ENCODE assay signal across 22 cellular contexts in the genomic region with DNA sequence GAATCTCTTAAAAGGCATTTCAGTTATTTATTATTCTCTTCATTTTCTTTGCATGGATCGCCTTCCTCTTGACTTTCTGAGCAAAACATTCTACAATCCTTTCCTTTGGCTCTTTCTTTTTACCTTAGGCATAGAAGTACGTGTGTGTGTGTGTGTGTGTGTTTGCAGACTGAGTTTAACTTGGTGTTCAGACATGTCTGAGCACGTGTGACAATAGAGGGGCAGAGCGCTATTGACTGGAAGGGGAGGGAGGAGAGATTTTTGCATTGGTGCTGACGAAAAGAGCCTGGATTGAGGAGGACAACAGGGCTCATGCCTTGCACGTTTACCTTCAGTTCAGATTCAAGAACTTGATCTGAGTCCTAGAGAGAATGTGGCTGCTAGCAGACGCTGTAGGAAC.
DNase-seq lines count a peak whose midpoint lies in the region; ATAC-seq, FAIRE-seq and TF ChIP-seq lines count a peak whose summit lies in the region.
"Had no signal": no experiment of that assay in that cellular context is flagged by ENCODE, and none has a peak within 500 bp of the region (broad histone marks: within the 10 kb centered on the region; RNA-seq: fewer than 3 reads in every experiment).

No MANE protein-coding gene starts in this region.

- no peak overlapping the region for H3K4me3 ChIP-seq in breast epithelium
- H3K4me3 ChIP-seq in bronchial epithelial cell (ENCODE audit: low read depth, low read length): no peak overlapping the region
- no peak overlapping the region for H3K4me3 ChIP-seq in vagina
- no peak overlapping the region for H3K4me3 ChIP-seq in GM23248

- H3K27me3 Mint-ChIP-seq in MCF 10A (ENCODE audit: insufficient read depth, unreplicated experiment): peaks cover 61% of the 10 kb centered on the region

- no peak overlapping the region for H3K27ac ChIP-seq in breast epithelium
- no peak overlapping the region for H3K27ac ChIP-seq in vagina
- no peak overlapping the region for H3K27ac ChIP-seq in GM23248

- H3K9me3 ChIP-seq in breast epithelium (no peaks in the 10 kb centered on the region), vagina (no peaks in the 10 kb centered on the region), GM23248 (ENCODE audit: low read depth) (no peaks in the 10 kb centered on the region)
- H3K9me3 ChIP-seq: BE2C, Caco-2 had no signal

- H3K9ac ChIP-seq in GM23248: no peak overlapping the region

- FAIRE-seq in bronchial epithelial cell (lab: Jason Lieb, UNC): no peak
- FAIRE-seq: A204.1, D721Med, GM12892, GM18507, HTR-8/SVneo had no signal

- intact Hi-C loops in MCF 10A (cut with micrococcal nuclease): no loop called here
- intact Hi-C loops in breast epithelium (cut with DNase I; ENCODE audit: low total_unique reads): no loop called here
- intact Hi-C loops in vagina (cut with DNase I): no loop called here

- DNase-seq in MCF 10A (ENCODE audit: unreplicated experiment): peak; percentile 14
- no peak for DNase-seq in breast epithelium (ENCODE audit: low spot score in 2 of 2)
- DNase-seq in bronchial epithelial cell (ENCODE audit: low read depth): peak; percentile 70
- no peak for DNase-seq in vagina (ENCODE audit: extremely low spot score in 2 of 2)
- no peak for DNase-seq in GM23248
- DNase-seq in DMS53 treated with DMSO at 0.1 percent for 48 hours (lab: John Stamatoyannopoulos, UW; ENCODE audit: unreplicated experiment): no peak
- DNase-seq: ACHN; BE2C; C1 segment of cervical spinal cord; Caco-2; CD4-positive, alpha-beta T cell; DMS79; GDM1; GOT3; H9; IMR-90 had no signal

- no peaks in the 10 kb centered on the region for H4K20me1 ChIP-seq in GM23248 (ENCODE audit: insufficient read depth)

- H2AFZ ChIP-seq in GM23248: no peak overlapping the region

- in situ Hi-C loops in GM23248 (cut with MboI): no loop called here

- H3K4me1 ChIP-seq in breast epithelium: no peaks in the 10 kb centered on the region
- no peaks in the 10 kb centered on the region for H3K4me1 ChIP-seq in vagina
- H3K4me1 ChIP-seq in GM23248 (ENCODE audit: insufficient read depth): no peaks in the 10 kb centered on the region
- H3K4me1 ChIP-seq: BE2C, Caco-2 had no signal

- TF ChIP-seq CTCF in MCF 10A (IDR thresholded peaks at IDR 0.05; ENCODE audit: unreplicated experiment) (no peak), breast epithelium (IDR thresholded peaks at IDR 0.05) (no peak), bronchial epithelial cell (IDR thresholded peaks at IDR 0.05; ENCODE audit: insufficient read depth, low read length, severe bottlenecking) (no peak), vagina (IDR thresholded peaks at IDR 0.05) (no peak)

- H3K4me1 Mint-ChIP-seq in MCF 10A (ENCODE audit: insufficient read depth, unreplicated experiment): no peaks in the 10 kb centered on the region
- H3K4me1 Mint-ChIP-seq: H9 had no signal

- H3K79me2 ChIP-seq in GM23248 (ENCODE audit: insufficient read depth): no peaks in the 10 kb centered on the region

- no peaks in the 10 kb centered on the region for H3K36me3 ChIP-seq in breast epithelium
- no peaks in the 10 kb centered on the region for H3K36me3 ChIP-seq in bronchial epithelial cell (ENCODE audit: control insufficient read depth, insufficient read depth, low read length)
- no peaks in the 10 kb centered on the region for H3K36me3 ChIP-seq in vagina
- no peaks in the 10 kb centered on the region for H3K36me3 ChIP-seq in GM23248 (ENCODE audit: low read depth)
- H3K36me3 ChIP-seq: BE2C had no signal

- H3K9me3 Mint-ChIP-seq in MCF 10A (ENCODE audit: unreplicated experiment): no peaks in the 10 kb centered on the region
- H3K9me3 Mint-ChIP-seq: CD4-positive, alpha-beta T cell had no signal

- H3K9me2 ChIP-seq in GM23248 (ENCODE audit: insufficient read depth): no peaks in the 10 kb centered on the region

- no peak overlapping the region for H3K4me3 Mint-ChIP-seq in MCF 10A (ENCODE audit: unreplicated experiment)
- H3K4me3 Mint-ChIP-seq: CD4-positive, alpha-beta T cell; H9 had no signal

- H3K4me2 ChIP-seq in GM23248 (ENCODE audit: unreplicated experiment): no peak overlapping the region

- ATAC-seq in esophagus mucosa: peak; percentile 60

- 22 to 27% methylated on average over 7 of the region's 7 CpGs for WGBS in GM23248 (ENCODE audit: low coverage in 1 of 2, low lambda C conversion rate in 2 of 2, missing lambda C conversion rate in 2 of 2), 2 experiments

- no peaks in the 10 kb centered on the region for H3F3A ChIP-seq in GM23248 (ENCODE audit: insufficient read depth)

- no peaks in the 10 kb centered on the region for H3K27me3 ChIP-seq in breast epithelium
- no peaks in the 10 kb centered on the region for H3K27me3 ChIP-seq in bronchial epithelial cell (ENCODE audit: control insufficient read depth, insufficient read depth, low read length)
- no peaks in the 10 kb centered on the region for H3K27me3 ChIP-seq in vagina
- H3K27me3 ChIP-seq in GM23248 (replicated peaks; ENCODE audit: insufficient read depth): no peaks in the 10 kb centered on the region
- H3K27me3 ChIP-seq: BE2C had no signal

- TF ChIP-seq POLR2A in breast epithelium (IDR thresholded peaks at IDR 0.05): no peak
- no peak for TF ChIP-seq POLR2A in vagina (IDR thresholded peaks at IDR 0.05)

- CTCF ChIA-PET in MCF 10A (lab: Yijun Ruan, JAX): interaction anchor here (0.6 kb wide), 1 partner anchor 31 kb away, joined by 3 read pairs; no protein-coding TSS in a partner anchor

- H3K36me3 Mint-ChIP-seq in MCF 10A (ENCODE audit: insufficient read depth, unreplicated experiment): no peaks in the 10 kb centered on the region

- POLR2A ChIA-PET in MCF 10A (lab: Yijun Ruan, JAX): no interaction called here

- no peak overlapping the region for H3K27ac Mint-ChIP-seq in MCF 10A (ENCODE audit: low read depth, unreplicated experiment)
- H3K27ac Mint-ChIP-seq: CD4-positive, alpha-beta T cell; H9 had no signal

- no TSS peak for BruUV-seq in MCF 10A (replicated peaks; lab: Mats Ljungman, UMichigan)

Comparison
In these comparisons a context has a peak if more than half of its experiments do, and no peak if none do; other contexts are left out.
1. DNase-seq: peak in MCF 10A (single experiment) and bronchial epithelial cell (single experiment); none in breast epithelium (0 of 2), vagina (0 of 2), GM23248 (single experiment) and DMS53 treated with DMSO at 0.1 percent for 48 hours (single experiment).